ENCODE assay signal across 1 cellular context in the genomic region with DNA sequence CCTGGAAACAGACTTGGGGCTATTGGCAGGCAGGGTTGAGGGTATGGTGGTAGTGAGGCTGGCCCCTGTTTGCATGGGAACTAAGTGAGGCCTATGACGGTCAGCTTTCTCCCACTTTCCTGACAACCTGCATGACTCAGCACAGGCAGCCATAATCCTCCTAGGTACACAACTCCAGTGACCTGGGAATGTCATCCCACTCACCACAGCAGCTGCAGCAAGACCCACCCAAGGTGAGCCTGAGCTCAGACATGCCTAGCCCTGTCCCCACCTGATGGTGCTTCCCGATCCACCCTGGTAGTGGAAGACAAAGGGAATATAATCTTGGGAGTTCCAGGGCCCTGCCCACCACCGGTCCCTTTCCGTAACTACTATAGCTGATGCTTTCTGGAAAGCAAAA.
TF ChIP-seq lines count a peak whose summit lies in the region.

No MANE protein-coding gene starts in this region.

TF ChIP-seq in GM23338, 12 proteins besides CTCF, POLR2A, EP300 and RAD21 (continued from another document):
- no peak for TF ChIP-seq ZNF462 (CRISPR knock-in tag; IDR thresholded peaks at IDR 0.05)
- TF ChIP-seq ZNF331 (CRISPR knock-in tag; IDR thresholded peaks at IDR 0.05; ENCODE audit: low read depth) = no peak
- TF ChIP-seq REST (IDR thresholded peaks at IDR 0.05; ENCODE audit: unreplicated experiment) = no peak
- no peak for TF ChIP-seq STAT1 (IDR thresholded peaks at IDR 0.05; ENCODE audit: unreplicated experiment)
- no peak for TF ChIP-seq POLR2AphosphoS5 (IDR thresholded peaks at IDR 0.05; ENCODE audit: low read depth)
- TF ChIP-seq CREB1 (CRISPR knock-in tag; IDR thresholded peaks at IDR 0.05; ENCODE audit: low read depth) = no peak
- TF ChIP-seq NANOG (IDR thresholded peaks at IDR 0.05; ENCODE audit: borderline replicate concordance) = no peak
- no peak for TF ChIP-seq JUNB (IDR thresholded peaks at IDR 0.05; ENCODE audit: unreplicated experiment)
